9 cellular contexts compared by ENCODE assay signal in genomic region chr14:70567791-70568190, GRCh38. TPM values are rescaled to one million over a fixed set of nuclear protein-coding genes. Genes with fewer than 3 reads are reported as not detected.
A peak's percentile ranks its signal among the peaks of the same experiment; 100 is the strongest.
DNase-seq lines count a peak whose midpoint lies in the region; ATAC-seq, FAIRE-seq and TF ChIP-seq lines count a peak whose summit lies in the region.
"Had no signal": no experiment of that assay in that cellular context is flagged by ENCODE, and none has a peak within 500 bp of the region (broad histone marks: within the 10 kb centered on the region; RNA-seq: fewer than 3 reads in every experiment).

No MANE protein-coding gene starts in this region.

- H3K36me3 Mint-ChIP-seq in type B pancreatic cell = peaks cover 42% of the 10 kb centered on the region

- H3K4me3 Mint-ChIP-seq in type B pancreatic cell = no peak overlapping the region

- H3K9me3 ChIP-seq in SJCRH30 (replicated peaks) = no peaks in the 10 kb centered on the region; the same call in 1 of the 2 replicates

- no peaks in the 10 kb centered on the region for H3K4me1 Mint-ChIP-seq in type B pancreatic cell (ENCODE audit: unreplicated experiment)

- FAIRE-seq in HTR-8/SVneo (lab: Jason Lieb, UNC) = peak; percentile 96

- H3K27ac Mint-ChIP-seq in type B pancreatic cell = no peak overlapping the region

- ATAC-seq in HG03432 (IDR thresholded peaks at IDR 0.05; ENCODE audit: unreplicated experiment) (no peak), GM18502 (IDR thresholded peaks at IDR 0.05; ENCODE audit: poor library complexity, unreplicated experiment) (no peak)

- no peaks in the 10 kb centered on the region for H3K9me3 Mint-ChIP-seq in type B pancreatic cell

- DNase-seq in DMS53 (lab: John Stamatoyannopoulos, UW) = peak; percentile 65
- DNase-seq in DMS53 treated with DMSO at 0.1 percent for 48 hours (lab: John Stamatoyannopoulos, UW; ENCODE audit: unreplicated experiment) = no peak
- DNase-seq in HTR-8/SVneo (ENCODE audit: insufficient read length, low spot score) = peak; percentile 48
- peak; percentile 26 to 42 for DNase-seq in SJCRH30
- peak; percentile 15 for DNase-seq in germinal center (ENCODE audit: low spot score)
- no peak for DNase-seq in type B pancreatic cell (ENCODE audit: extremely low spot score, unreplicated experiment)

- H3K27ac ChIP-seq in SJCRH30 = no peak overlapping the region
- H3K27ac ChIP-seq: BLaER1 had no signal

- peaks cover 18% of the 10 kb centered on the region for H3K36me3 ChIP-seq in SJCRH30

- peak; percentile 63 for TF ChIP-seq CTCF in type B pancreatic cell (conservative IDR thresholded peaks at IDR 0.05)

- no peak overlapping the region for H3K4me3 ChIP-seq in SJCRH30
- H3K4me3 ChIP-seq: BLaER1 had no signal

- H3K4me1 ChIP-seq in SJCRH30 = no peaks in the 10 kb centered on the region
- H3K4me1 ChIP-seq: BLaER1 had no signal

- no peaks in the 10 kb centered on the region for H3K27me3 ChIP-seq in SJCRH30
- H3K27me3 ChIP-seq: BLaER1 had no signal

- H3K27me3 Mint-ChIP-seq in type B pancreatic cell = no peaks in the 10 kb centered on the region

RNA-seq across cellular contexts. Expression of gene MED6, which starts 32.7 kb away (rescaled TPM):
- total RNA-seq in SJCRH30 (2014; rRNA removed; shearing (Covaris generic)) = 44.5 and 47.8 TPM in 2 replicates
- 43.4 and 46.5 TPM in 2 replicates for total RNA-seq in type B pancreatic cell (ENCODE audit: low replicate concordance)

RNA-seq across cellular contexts. Expression of gene ADAM20, which starts 33.0 kb away (rescaled TPM):
- total RNA-seq in SJCRH30 (2014; rRNA removed; shearing (Covaris generic)) = 0.34 and 0.38 TPM in 2 replicates
- total RNA-seq in type B pancreatic cell (ENCODE audit: low replicate concordance) = 0.29 and 0.85 TPM in 2 replicates

Comparison
In these comparisons a context has a peak if more than half of its experiments do, and no peak if none do; other contexts are left out.
1. DNase-seq: peak in DMS53 (single experiment), HTR-8/SVneo (single experiment), SJCRH30 (2 of 2) and germinal center (single experiment); none in DMS53 treated with DMSO at 0.1 percent for 48 hours (single experiment) and type B pancreatic cell (single experiment).